14 cellular contexts compared by ENCODE assay signal in the genomic region with DNA sequence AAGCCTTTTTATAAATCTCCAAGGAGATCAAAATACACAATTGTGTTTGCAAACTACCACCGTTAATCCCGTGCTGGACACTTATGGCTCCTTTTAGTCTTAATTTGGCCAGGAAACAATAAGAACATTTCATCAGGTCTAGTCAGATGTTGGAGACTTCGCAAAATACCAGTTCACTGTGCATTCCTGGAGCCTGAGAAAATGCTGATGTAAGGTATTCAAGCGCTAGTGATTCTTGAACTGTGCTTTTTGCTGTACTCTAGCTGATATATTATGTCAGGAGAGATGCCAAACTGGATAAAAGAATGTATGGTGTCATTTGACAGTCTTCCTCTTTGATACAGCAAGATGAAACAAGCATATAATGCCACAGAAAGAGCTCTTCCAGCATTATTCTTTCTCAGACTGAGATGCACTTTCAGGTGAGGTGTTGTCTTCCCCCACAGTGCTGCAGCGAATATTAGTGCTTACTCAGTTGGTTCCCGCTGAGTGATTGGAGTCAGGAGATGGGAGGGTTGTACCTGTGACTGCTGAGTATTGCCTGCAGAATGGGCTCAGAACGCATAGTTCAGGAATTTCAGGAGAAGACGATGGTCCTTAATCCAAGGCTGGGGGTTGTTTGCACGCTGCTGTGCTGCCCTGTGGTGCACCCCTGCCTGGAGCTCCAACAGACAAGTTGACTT. TPM values are rescaled to one million over a fixed set of nuclear protein-coding genes. Genes with fewer than 3 reads are reported as not detected.
DNase-seq lines count a peak whose midpoint lies in the region; FAIRE-seq and TF ChIP-seq lines count a peak whose summit lies in the region.
"Had no signal": no experiment of that assay in that cellular context is flagged by ENCODE, and none has a peak within 500 bp of the region (broad histone marks: within the 10 kb centered on the region; RNA-seq: fewer than 3 reads in every experiment).

No MANE protein-coding gene starts in this region.

- H3K27me3 Mint-ChIP-seq in chondrocyte (ENCODE audit: low read depth), result no peaks in the 10 kb centered on the region
- H3K27me3 Mint-ChIP-seq: B cell had no signal

- no peak for TF ChIP-seq CTCF in chondrocyte (IDR thresholded peaks at IDR 0.05)

- peaks cover 8% of the 10 kb centered on the region for H3K9me3 Mint-ChIP-seq in chondrocyte (ENCODE audit: low read depth)

- H3K27ac ChIP-seq in substantia nigra (ENCODE audit: low read depth, low read length, poor library complexity, severe bottlenecking) (no peak overlapping the region), SJCRH30 (no peak overlapping the region)
- H3K27ac ChIP-seq: psoas muscle had no signal

- H3K36me3 Mint-ChIP-seq in chondrocyte (ENCODE audit: low read depth), result peaks cover 23% of the 10 kb centered on the region

- peak; percentile 57 for DNase-seq in A172 (ENCODE audit: low spot score)
- DNase-seq in HTR-8/SVneo (ENCODE audit: insufficient read length, low spot score), result no peak
- DNase-seq in chondrocyte (ENCODE audit: low spot score), result no peak
- peak; percentile 45 for DNase-seq in kidney tubule cell (ENCODE audit: low spot score)
- no peak for DNase-seq in substantia nigra (lab: John Stamatoyannopoulos, UW)
- DNase-seq in NCI-H2227 treated with DMSO at 0.1 percent for 48 hours (lab: John Stamatoyannopoulos, UW), result no peak
- no peak for DNase-seq in dermis blood vessel endothelial cell
- no peak for DNase-seq in SJCRH30
- DNase-seq: activated CD4-positive, alpha-beta T cell treated with anti-CD3 and anti-CD28 coated beads, Interleukin-2, amount 50 U/mL, for 1 hour; activated naive CD4-positive, alpha-beta T cell treated with anti-CD3 and anti-CD28 coated beads for 36 hours; NCI-H526 treated with DMSO at 0.1 percent for 48 hours; psoas muscle had no signal

- H3K27me3 ChIP-seq in SJCRH30, result no peaks in the 10 kb centered on the region

- no peaks in the 10 kb centered on the region for H3K4me1 ChIP-seq in SJCRH30

- H3K36me3 ChIP-seq in SJCRH30, result peaks cover 7% of the 10 kb centered on the region; the same call in 1 of the 2 replicates

- H3K4me3 Mint-ChIP-seq in chondrocyte (ENCODE audit: unreplicated experiment), result peak overlapping the region; percentile 2
- H3K4me3 Mint-ChIP-seq: activated naive CD4-positive, alpha-beta T cell treated with anti-CD3 and anti-CD28 coated beads for 36 hours; B cell had no signal

- no peak overlapping the region for H3K4me3 ChIP-seq in SJCRH30
- H3K4me3 ChIP-seq: lung, psoas muscle had no signal

- H3K9me3 ChIP-seq in SJCRH30 (replicated peaks), result 0 out of 2 replicates have a peak, but pooled peaks cover 4% of the 10 kb centered on the region

- peak; percentile 59 for FAIRE-seq in HTR-8/SVneo (lab: Jason Lieb, UNC)

- peaks cover 28% of the 10 kb centered on the region for H3K4me1 Mint-ChIP-seq in chondrocyte (ENCODE audit: low read depth)

- H3K27ac Mint-ChIP-seq in chondrocyte (ENCODE audit: unreplicated experiment), result peak overlapping the region; percentile 87
- H3K27ac Mint-ChIP-seq: activated naive CD4-positive, alpha-beta T cell treated with anti-CD3 and anti-CD28 coated beads for 36 hours; B cell had no signal

RNA-seq across cellular contexts. Expression of a gene that starts 59.2 kb away (rescaled TPM):
- total RNA-seq in A172 (2014; rRNA removed; shearing (Covaris generic)), result 84.1 and 84.9 TPM in 2 replicates
- total RNA-seq in chondrocyte, result 80.0 to 128 TPM (median 83.7 TPM) in 3 replicates
- 57.0 and 102 TPM in 2 replicates for total RNA-seq in dermis blood vessel endothelial cell
- 37.8 and 39.4 TPM in 2 replicates for total RNA-seq in SJCRH30 (2014; rRNA removed; shearing (Covaris generic))

Comparison
In these comparisons a context has a peak if more than half of its experiments do, and no peak if none do; other contexts are left out.
1. DNase-seq: peak in A172 (single experiment) and kidney tubule cell (single experiment); none in HTR-8/SVneo (single experiment), chondrocyte (single experiment), substantia nigra (0 of 49), NCI-H2227 treated with DMSO at 0.1 percent for 48 hours (single experiment), dermis blood vessel endothelial cell (single experiment) and SJCRH30 (0 of 2).